In the genomic region with DNA sequence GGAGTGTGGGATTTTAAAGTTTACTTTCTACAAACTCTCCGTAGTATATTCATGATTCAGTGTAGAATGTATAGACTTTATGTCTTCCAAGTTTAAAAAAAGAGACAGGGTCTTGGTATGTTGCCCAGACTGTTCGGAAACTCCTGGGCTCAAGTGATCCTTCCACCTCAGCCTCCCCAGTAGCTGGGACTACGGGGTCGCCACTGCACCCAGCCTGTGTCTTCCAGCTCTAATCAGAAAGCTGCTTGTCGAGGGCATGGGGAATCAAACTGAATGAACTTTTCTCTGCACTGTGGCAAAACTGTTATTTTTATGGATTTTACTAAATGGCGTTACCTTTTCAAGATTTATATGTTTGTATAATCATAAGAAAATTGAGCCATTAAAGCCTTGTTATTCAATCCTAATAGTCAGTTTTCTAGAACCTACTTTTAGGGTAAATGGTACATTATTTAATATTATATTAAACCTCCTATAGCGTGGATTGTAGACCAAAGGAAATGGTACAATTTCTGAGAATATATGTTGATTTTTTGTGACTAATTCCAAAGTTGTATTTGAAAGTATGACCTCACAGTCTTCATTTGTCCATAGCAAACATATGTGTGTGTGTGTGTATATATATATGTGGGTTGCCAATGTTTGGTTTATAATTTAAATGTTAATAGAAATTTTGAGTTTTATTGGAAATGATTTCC, we compare ENCODE assay signal across 10 cellular contexts. TPM values are rescaled to one million over a fixed set of nuclear protein-coding genes. Genes with fewer than 3 reads are reported as not detected.
A peak's percentile ranks its signal among the peaks of the same experiment; 100 is the strongest.
DNase-seq lines count a peak whose midpoint lies in the region; ATAC-seq and TF ChIP-seq lines count a peak whose summit lies in the region.
"Had no signal": no experiment of that assay in that cellular context is flagged by ENCODE, and none has a peak within 500 bp of the region (broad histone marks: within the 10 kb centered on the region; RNA-seq: fewer than 3 reads in every experiment).

No MANE protein-coding gene starts in this region.

- H3K4me3 Mint-ChIP-seq in activated CD4-positive, alpha-beta T cell treated with anti-CD3 and anti-CD28 coated beads for 36 hours, result peak overlapping the region; percentile 92
- peak overlapping the region; percentile 87 for H3K4me3 Mint-ChIP-seq in activated T-helper 17 cell treated with anti-CD3 and anti-CD28 coated beads, Interleukin-2, amount 50 U/mL, for 72 hours

- H3K4me1 Mint-ChIP-seq in activated CD4-positive, alpha-beta T cell treated with anti-CD3 and anti-CD28 coated beads for 36 hours, result peaks cover 27% of the 10 kb centered on the region
- peaks cover 12% of the 10 kb centered on the region for H3K4me1 Mint-ChIP-seq in activated T-helper 17 cell treated with anti-CD3 and anti-CD28 coated beads, Interleukin-2, amount 50 U/mL, for 72 hours

- H3K27ac Mint-ChIP-seq in activated CD4-positive, alpha-beta T cell treated with anti-CD3 and anti-CD28 coated beads for 36 hours, result peak overlapping the region; percentile 90
- peak overlapping the region; percentile 92 for H3K27ac Mint-ChIP-seq in activated T-helper 17 cell treated with anti-CD3 and anti-CD28 coated beads, Interleukin-2, amount 50 U/mL, for 72 hours

- intact Hi-C loops in activated CD4-positive, alpha-beta T cell treated with anti-CD3 and anti-CD28 coated beads for 36 hours (cut with DNase I, micrococcal nuclease), result loop anchor here (1.0 to 10.0 kb wide), 10 partner anchors 8 to 351 kb away; partner anchors contain the start of genes KIAA0232 (in 2 of the 2), MRFAP1 (in 2 of the 2), GRPEL1 (in 1 of the 2) and MRFAP1L1 (in 1 of the 2)

- CTCF ChIA-PET in activated CD4-positive, alpha-beta T cell treated with anti-CD3 and anti-CD28 coated beads for 36 hours (lab: Charles Lee), result interaction anchor here (0.7 to 8.5 kb wide), 23 partner anchors 10 to 354 kb away, joined by 3 to 157 read pairs (median 5); partner anchors contain the start of genes GRPEL1, MAN2B2 and MRFAP1

- peak overlapping the region; percentile 87 for H3K27ac ChIP-seq in suprapubic skin

- H3K27me3 Mint-ChIP-seq in activated CD4-positive, alpha-beta T cell treated with anti-CD3 and anti-CD28 coated beads for 36 hours, result no peaks in the 10 kb centered on the region
- no peaks in the 10 kb centered on the region for H3K27me3 Mint-ChIP-seq in activated T-helper 17 cell treated with anti-CD3 and anti-CD28 coated beads, Interleukin-2, amount 50 U/mL, for 72 hours

- no peaks in the 10 kb centered on the region for H3K9me3 Mint-ChIP-seq in activated CD4-positive, alpha-beta T cell treated with anti-CD3 and anti-CD28 coated beads for 36 hours (ENCODE audit: low read depth)
- no peaks in the 10 kb centered on the region for H3K9me3 Mint-ChIP-seq in activated T-helper 17 cell treated with anti-CD3 and anti-CD28 coated beads, Interleukin-2, amount 50 U/mL, for 72 hours

- no peak for DNase-seq in activated CD4-positive, alpha-beta T cell treated with anti-CD3 and anti-CD28 coated beads for 36 hours
- DNase-seq in activated CD4-positive, alpha-beta T cell treated with anti-CD3 and anti-CD28 coated beads, Interleukin-2, amount 50 U/mL, for 4 hours, result no peak
- DNase-seq in islet precursor cell (peak; percentile 46), suprapubic skin (ENCODE audit: low spot score in 2 of 2) (no peak), SKM-1 (lab: John Stamatoyannopoulos, UW; ENCODE audit: unreplicated experiment) (no peak), NCI-H146 (lab: John Stamatoyannopoulos, UW) (no peak)
- DNase-seq in stimulated activated CD8-positive, alpha-beta memory T cell treated with anti-CD3 and anti-CD28 coated beads, Interleukin-4, amount 100 ng/mL, for 48 hours, result no peak
- DNase-seq: GDM1 had no signal

- no peaks in the 10 kb centered on the region for H3K36me3 ChIP-seq in suprapubic skin

- WGBS in suprapubic skin, result 24% methylated on average over 7 of the region's 7 CpGs

- TF ChIP-seq POLR2A in suprapubic skin (IDR thresholded peaks at IDR 0.05), result no peak

- no peaks in the 10 kb centered on the region for H3K27me3 ChIP-seq in suprapubic skin

- H3K4me3 ChIP-seq in suprapubic skin, result peak overlapping the region; percentile 57

- H3K9me3 ChIP-seq in suprapubic skin, result no peaks in the 10 kb centered on the region

- H3K36me3 Mint-ChIP-seq in activated CD4-positive, alpha-beta T cell treated with anti-CD3 and anti-CD28 coated beads for 36 hours (ENCODE audit: low read depth), result peaks cover 11% of the 10 kb centered on the region
- peaks cover 22% of the 10 kb centered on the region for H3K36me3 Mint-ChIP-seq in activated T-helper 17 cell treated with anti-CD3 and anti-CD28 coated beads, Interleukin-2, amount 50 U/mL, for 72 hours (ENCODE audit: low read depth)

- peaks cover 27% of the 10 kb centered on the region for H3K4me1 ChIP-seq in suprapubic skin

- no peak for ATAC-seq in activated CD4-positive, alpha-beta T cell treated with anti-CD3 and anti-CD28 coated beads for 36 hours
- ATAC-seq in activated T-helper 17 cell treated with anti-CD3 and anti-CD28 coated beads, Interleukin-2, amount 50 U/mL, for 72 hours (replicated peaks), result no peak

- POLR2A ChIA-PET in activated CD4-positive, alpha-beta T cell treated with anti-CD3 and anti-CD28 coated beads for 36 hours (lab: Charles Lee), result interaction anchor here (0.7 to 1.2 kb wide), 2 partner anchors 9 to 192 kb away, joined by 3 read pairs; partner anchors contain the start of gene TBC1D14

- TF ChIP-seq CTCF in suprapubic skin (IDR thresholded peaks at IDR 0.05), result no peak

- TF ChIP-seq EP300 in suprapubic skin (IDR thresholded peaks at IDR 0.05), result no peak

RNA-seq across cellular contexts. Expression of gene BLOC1S4, which starts 1.1 kb away (rescaled TPM):
- 10 to 100 TPM; 10.1 to 16.7 TPM for total RNA-seq in activated CD4-positive, alpha-beta T cell treated with anti-CD3 and anti-CD28 coated beads for 36 hours
- 10 to 100 TPM; 15.9 to 17.7 TPM for total RNA-seq in activated T-helper 17 cell treated with anti-CD3 and anti-CD28 coated beads, Interleukin-2, amount 50 U/mL, for 72 hours
- 10 to 100 TPM in 3 of 4 donors, 1 to 10 TPM in 1; 5.1 to 20.2 (median 14.8) TPM for total RNA-seq in suprapubic skin

RNA-seq across cellular contexts. Expression of gene MRFAP1L1, which starts 7.4 kb away (rescaled TPM):
- 10 to 100 TPM; 36.4 to 45.0 TPM for total RNA-seq in activated CD4-positive, alpha-beta T cell treated with anti-CD3 and anti-CD28 coated beads for 36 hours
- 10 to 100 TPM; 35.8 to 53.6 TPM for total RNA-seq in activated T-helper 17 cell treated with anti-CD3 and anti-CD28 coated beads, Interleukin-2, amount 50 U/mL, for 72 hours
- total RNA-seq in suprapubic skin, result 10 to 100 TPM; 40.6 to 63.4 (median 53.4) TPM

RNA-seq across cellular contexts. Expression of gene S100P, which starts 23.4 kb away (rescaled TPM):
- total RNA-seq in activated CD4-positive, alpha-beta T cell treated with anti-CD3 and anti-CD28 coated beads for 36 hours, result 1 to 10 TPM; 1.9 to 2.1 TPM
- 1 to 10 TPM in 1 of 2 donors, under 1 TPM in 1; 0.87 to 2.5 TPM for total RNA-seq in activated T-helper 17 cell treated with anti-CD3 and anti-CD28 coated beads, Interleukin-2, amount 50 U/mL, for 72 hours
- total RNA-seq in suprapubic skin, result 10 to 100 TPM in 2 of 4 donors, 1 to 10 TPM in 2; 4.7 to 27.7 (median 9.3) TPM
- total RNA-seq: RPMI7951 had no signal
